Comparison of ENCODE assay signal across 27 cellular contexts in the genomic region with DNA sequence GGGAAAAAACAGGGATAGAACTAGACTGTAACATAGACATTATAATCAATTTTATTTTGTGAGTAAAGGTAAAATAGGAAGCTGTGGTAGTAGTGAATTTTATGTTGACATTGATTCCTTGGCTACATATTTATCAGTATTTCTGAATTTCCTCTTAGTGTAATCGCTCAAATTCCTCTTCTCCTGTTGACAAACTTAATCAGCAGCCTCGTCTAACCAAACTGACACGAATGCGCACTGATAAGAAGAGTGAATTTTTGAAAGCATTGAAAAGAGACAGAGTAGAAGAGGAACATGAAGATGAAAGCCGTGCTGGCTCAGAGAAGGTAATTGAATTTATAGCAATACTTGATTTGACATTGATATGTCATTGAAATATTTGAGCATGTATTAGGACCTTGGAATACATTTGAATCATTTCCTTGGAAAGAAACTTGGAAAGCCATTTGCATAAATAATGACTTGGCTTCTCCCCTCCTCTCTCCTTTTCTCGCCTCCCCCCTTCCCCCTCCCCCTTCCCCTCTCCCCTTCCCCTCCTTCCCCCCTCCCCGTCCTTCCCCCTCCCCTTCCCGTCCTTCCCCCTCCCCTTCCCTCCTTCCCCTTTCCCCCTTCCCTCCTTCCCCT.
DNase-seq lines count a peak whose midpoint lies in the region; ATAC-seq, FAIRE-seq and TF ChIP-seq lines count a peak whose summit lies in the region.
"Had no signal": no experiment of that assay in that cellular context is flagged by ENCODE, and none has a peak within 500 bp of the region (broad histone marks: within the 10 kb centered on the region; RNA-seq: fewer than 3 reads in every experiment).

No MANE protein-coding gene starts in this region.

- H3K27ac Mint-ChIP-seq in activated CD8-positive, alpha-beta T cell treated with anti-CD3 and anti-CD28 coated beads, Interleukin-2, amount 10 ng/mL, durations not matched to agents 7 days and 5 days = peak overlapping the region; percentile 63
- peak overlapping the region in 5 of 6 donors; percentile 25 to 78 (median 60) for H3K27ac Mint-ChIP-seq in immature natural killer cell

- no peak overlapping the region for H3K14ac ChIP-seq in mesenchymal stem cell (ENCODE audit: low read length in 2 of 2)

- no peak overlapping the region for H3K4ac ChIP-seq in mesenchymal stem cell (ENCODE audit: low read depth in 1 of 2, low read length in 2 of 2)

- no peak overlapping the region for H3K18ac ChIP-seq in mesenchymal stem cell (ENCODE audit: low read depth in 1 of 2, low read length in 2 of 2)

- intact Hi-C loops in left ventricle myocardium inferior (cut with micrococcal nuclease) (no loop called here), pancreas (cut with DNase I) (no loop called here)

- no peak for ATAC-seq in activated CD8-positive, alpha-beta T cell treated with anti-CD3 and anti-CD28 coated beads, Interleukin-2, amount 10 ng/mL, durations not matched to agents 7 days and 5 days
- ATAC-seq in pancreas (no peak), HG02973 (IDR thresholded peaks at IDR 0.05; ENCODE audit: unreplicated experiment) (no peak), GM21576 (IDR thresholded peaks at IDR 0.05; ENCODE audit: unreplicated experiment) (no peak)

- H3K23ac ChIP-seq in mesenchymal stem cell (ENCODE audit: low read length in 2 of 2) = no peak overlapping the region

- H3K27me3 Mint-ChIP-seq in activated CD8-positive, alpha-beta T cell treated with anti-CD3 and anti-CD28 coated beads, Interleukin-2, amount 10 ng/mL, durations not matched to agents 7 days and 5 days (ENCODE audit: low read depth) = no peaks in the 10 kb centered on the region
- H3K27me3 Mint-ChIP-seq in immature natural killer cell (ENCODE audit: low read depth in 3 of 3) = peaks cover 0 to 2% (median 0%) of the 10 kb centered on the region in 3 donors
- H3K27me3 Mint-ChIP-seq: activated CD4-positive, alpha-beta T cell treated with anti-CD3 and anti-CD28 coated beads, Interleukin-2, amount 10 ng/mL, durations not matched to agents 7 days and 5 days had no signal

- no peak for DNase-seq in left ventricle myocardium inferior
- no peak for DNase-seq in right atrium auricular region (ENCODE audit: low spot score)
- DNase-seq in activated CD8-positive, alpha-beta T cell treated with anti-CD3 and anti-CD28 coated beads, Interleukin-2, amount 10 ng/mL, durations not matched to agents 7 days and 5 days = no peak
- DNase-seq in immature natural killer cell = no peak
- no peak for DNase-seq in pancreas
- no peak for DNase-seq in mesenchymal stem cell
- DNase-seq: activated CD4-positive, alpha-beta T cell treated with anti-CD3 and anti-CD28 coated beads, Interleukin-2, amount 10 ng/mL, durations not matched to agents 7 days and 5 days; activated effector memory CD4-positive, alpha-beta T cell treated with anti-CD3 and anti-CD28 coated beads, Interleukin-2, amount 50 U/mL, for 16 hours; H7; NCI-H1092 treated with DMSO at 0.1 percent for 48 hours; NCI-H2029; NCI-H526 treated with DMSO at 0.1 percent for 48 hours; occipital lobe; retina; SJCRH30; stimulated activated CD4-positive, alpha-beta T cell treated with anti-CD3 and anti-CD28 coated beads, Interleukin-4, amount 100 ng/mL, for 1 hour; stimulated activated naive CD4-positive, alpha-beta T cell; T-helper 1 cell; uterus had no signal

- H2BK15ac ChIP-seq in mesenchymal stem cell (ENCODE audit: low read depth, poor library complexity, severe bottlenecking) = no peak overlapping the region

- H3K36me3 Mint-ChIP-seq in activated CD8-positive, alpha-beta T cell treated with anti-CD3 and anti-CD28 coated beads, Interleukin-2, amount 10 ng/mL, durations not matched to agents 7 days and 5 days (ENCODE audit: low read depth) = peaks cover 52% of the 10 kb centered on the region
- H3K36me3 Mint-ChIP-seq in immature natural killer cell = peaks cover 18 to 57% (median 32%) of the 10 kb centered on the region in 3 donors

- POLR2A ChIA-PET in activated CD8-positive, alpha-beta T cell treated with anti-CD3 and anti-CD28 coated beads, Interleukin-2, amount 10 ng/mL, durations not matched to agents 7 days and 5 days (lab: Charles Lee) = no interaction called here

- peaks cover 19% of the 10 kb centered on the region for H3K79me1 ChIP-seq in mesenchymal stem cell (replicated peaks; ENCODE audit: low read length, poor library complexity, severe bottlenecking)

- H3K9ac ChIP-seq in mesenchymal stem cell (ENCODE audit: low read length) = no peak overlapping the region

- no peak overlapping the region for H2AK5ac ChIP-seq in mesenchymal stem cell (ENCODE audit: low read length, severe bottlenecking)

- TF ChIP-seq CTCF in left ventricle myocardium inferior (IDR thresholded peaks at IDR 0.05; ENCODE audit: borderline replicate concordance) = no peak
- TF ChIP-seq CTCF in right atrium auricular region (IDR thresholded peaks at IDR 0.05) = no peak
- no peak for TF ChIP-seq CTCF in pancreas (IDR thresholded peaks at IDR 0.05)

- no peak overlapping the region for H2BK12ac ChIP-seq in mesenchymal stem cell (ENCODE audit: low read length in 2 of 2)

- H3K4me2 ChIP-seq in mesenchymal stem cell (ENCODE audit: low read length, poor library complexity, severe bottlenecking) = no peak overlapping the region

- H3K4me1 ChIP-seq in left ventricle myocardium inferior = peaks cover 6% of the 10 kb centered on the region
- no peaks in the 10 kb centered on the region for H3K4me1 ChIP-seq in right atrium auricular region
- no peaks in the 10 kb centered on the region for H3K4me1 ChIP-seq in pancreas
- H3K4me1 ChIP-seq in mesenchymal stem cell (ENCODE audit: control insufficient read depth, insufficient read depth, low read depth, low read length) = no peaks in the 10 kb centered on the region
- H3K4me1 ChIP-seq: SJCRH30, uterus had no signal

- no peak overlapping the region for H2BK120ac ChIP-seq in mesenchymal stem cell (ENCODE audit: low read depth, low read length)

- no peak overlapping the region for H2AFZ ChIP-seq in mesenchymal stem cell (ENCODE audit: low read depth, low read length)

- no peak overlapping the region for H3K4me3 Mint-ChIP-seq in activated CD8-positive, alpha-beta T cell treated with anti-CD3 and anti-CD28 coated beads, Interleukin-2, amount 10 ng/mL, durations not matched to agents 7 days and 5 days
- no peak overlapping the region for H3K4me3 Mint-ChIP-seq in immature natural killer cell
- H3K4me3 Mint-ChIP-seq: activated CD4-positive, alpha-beta T cell treated with anti-CD3 and anti-CD28 coated beads, Interleukin-2, amount 10 ng/mL, durations not matched to agents 7 days and 5 days had no signal

- CTCF ChIA-PET in activated CD8-positive, alpha-beta T cell treated with anti-CD3 and anti-CD28 coated beads, Interleukin-2, amount 10 ng/mL, durations not matched to agents 7 days and 5 days (lab: Charles Lee) = no interaction called here

- H3K9me3 ChIP-seq in left ventricle myocardium inferior (replicated peaks) = no peaks in the 10 kb centered on the region
- H3K9me3 ChIP-seq in right atrium auricular region = no peaks in the 10 kb centered on the region
- H3K9me3 ChIP-seq in pancreas = no peaks in the 10 kb centered on the region
- H3K9me3 ChIP-seq in mesenchymal stem cell (ENCODE audit: control insufficient read depth, low read length) = no peaks in the 10 kb centered on the region
- H3K9me3 ChIP-seq: SJCRH30, thoracic aorta, uterus had no signal

- H3K27me3 ChIP-seq in left ventricle myocardium inferior (ENCODE audit: low read depth) (no peaks in the 10 kb centered on the region), right atrium auricular region (no peaks in the 10 kb centered on the region), pancreas (no peaks in the 10 kb centered on the region), mesenchymal stem cell (ENCODE audit: control insufficient read depth in 1 of 2, insufficient read depth in 1 of 2, low read length in 2 of 2) (no peaks in the 10 kb centered on the region)
- H3K27me3 ChIP-seq: SJCRH30, uterus had no signal

- H3K4me3 ChIP-seq in left ventricle myocardium inferior (no peak overlapping the region), right atrium auricular region (no peak overlapping the region), pancreas (no peak overlapping the region), mesenchymal stem cell (ENCODE audit: insufficient read depth in 1 of 2, low read depth in 1 of 2, low read length in 2 of 2) (no peak overlapping the region)
- H3K4me3 ChIP-seq: SJCRH30, thoracic aorta, uterus had no signal

- peak overlapping the region; percentile 18 for H3K27ac ChIP-seq in left ventricle myocardium inferior (replicated peaks)
- H3K27ac ChIP-seq in right atrium auricular region = no peak overlapping the region
- H3K27ac ChIP-seq in pancreas = no peak overlapping the region
- H3K27ac ChIP-seq in mesenchymal stem cell (ENCODE audit: low read length, poor library complexity, severe bottlenecking) = no peak overlapping the region
- H3K27ac ChIP-seq: C4-2B, SJCRH30, thoracic aorta, uterus, VCaP had no signal

- 48 to 61% methylated on average over 6 to 7 of the region's 8 CpGs for WGBS in pancreas, 2 donors
- WGBS in mesenchymal stem cell = 100% methylated on average over 4 of the region's 8 CpGs

- no peak for FAIRE-seq in pancreas (lab: Jason Lieb, UNC)
- FAIRE-seq: D721Med, endothelial cell of umbilical vein, GM12891 had no signal

- H2BK5ac ChIP-seq in mesenchymal stem cell (ENCODE audit: low read depth, low read length, poor library complexity, severe bottlenecking) = no peak overlapping the region

- H3K4me1 Mint-ChIP-seq in activated CD8-positive, alpha-beta T cell treated with anti-CD3 and anti-CD28 coated beads, Interleukin-2, amount 10 ng/mL, durations not matched to agents 7 days and 5 days (ENCODE audit: low read depth) = peaks cover 18% of the 10 kb centered on the region
- peaks cover 10 to 24% of the 10 kb centered on the region in 2 donors for H3K4me1 Mint-ChIP-seq in immature natural killer cell

- H3K36me3 ChIP-seq in left ventricle myocardium inferior = peaks cover 75% of the 10 kb centered on the region
- H3K36me3 ChIP-seq in right atrium auricular region = peaks cover 44% of the 10 kb centered on the region
- H3K36me3 ChIP-seq in pancreas = peaks cover 0 to 39% (median 8%) of the 10 kb centered on the region in 3 donors
- H3K36me3 ChIP-seq in mesenchymal stem cell (ENCODE audit: control insufficient read depth in 1 of 2, insufficient read depth in 2 of 2, low read depth in 1 of 2, low read length in 2 of 2) = peaks cover 27 to 87% of the 10 kb centered on the region in 2 experiments
- H3K36me3 ChIP-seq: uterus had no signal

- no peaks in the 10 kb centered on the region for H3K9me3 Mint-ChIP-seq in activated CD8-positive, alpha-beta T cell treated with anti-CD3 and anti-CD28 coated beads, Interleukin-2, amount 10 ng/mL, durations not matched to agents 7 days and 5 days (ENCODE audit: insufficient read depth)
- H3K9me3 Mint-ChIP-seq in immature natural killer cell = no peaks in the 10 kb centered on the region
- H3K9me3 Mint-ChIP-seq: activated CD4-positive, alpha-beta T cell treated with anti-CD3 and anti-CD28 coated beads, Interleukin-2, amount 10 ng/mL, durations not matched to agents 7 days and 5 days had no signal

- H4K8ac ChIP-seq in mesenchymal stem cell (ENCODE audit: low read length) = no peak overlapping the region

- no peak overlapping the region for H4K91ac ChIP-seq in mesenchymal stem cell (ENCODE audit: low read length)
